In the genomic region with DNA sequence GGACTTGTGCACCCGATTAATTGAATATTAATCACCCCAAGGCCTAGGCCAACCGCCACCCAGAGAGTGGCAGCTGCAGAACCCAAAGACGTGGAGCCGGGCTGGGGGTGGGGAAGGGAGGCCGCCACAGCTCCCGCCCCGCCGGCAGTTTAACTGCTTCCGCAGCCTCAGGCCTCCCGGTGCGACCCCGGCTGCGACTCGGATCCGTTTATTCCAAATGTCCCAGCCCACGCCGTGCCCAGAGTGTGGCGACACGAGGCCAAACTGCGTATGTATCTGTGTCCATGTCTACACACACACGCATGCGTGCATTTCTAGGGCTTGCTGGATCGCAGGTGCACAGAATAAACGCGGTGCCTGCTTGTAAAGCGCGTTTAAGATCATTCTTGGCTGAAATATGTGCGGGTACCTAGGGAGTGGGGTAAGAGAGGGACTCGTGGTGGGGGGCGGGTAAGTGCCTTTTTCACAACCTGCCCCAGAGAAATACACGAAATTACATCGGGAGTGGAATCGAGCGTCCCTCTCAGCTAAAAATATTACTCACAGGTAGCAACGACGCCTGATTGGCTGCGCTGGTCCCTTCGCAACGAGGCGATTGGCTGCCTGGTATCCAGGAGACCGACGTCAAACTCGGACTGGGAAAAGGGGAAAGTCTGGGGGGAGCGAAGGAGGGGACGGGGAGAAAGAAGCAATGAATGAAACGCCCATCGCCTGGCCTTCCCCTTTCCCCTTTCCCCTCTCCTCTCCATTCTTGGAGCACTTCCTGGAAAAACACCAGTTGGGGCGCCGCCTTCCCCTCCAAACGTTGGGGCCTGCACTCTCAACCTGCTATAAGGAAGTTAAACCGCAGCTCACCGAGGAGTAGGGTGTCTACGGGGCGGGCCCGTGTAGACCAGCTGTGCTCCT, we compare ENCODE assay signal across 1 cellular context.
A peak's percentile ranks its signal among the peaks of the same experiment; 100 is the strongest.
TF ChIP-seq lines count a peak whose summit lies in the region.

No MANE protein-coding gene starts in this region.

TF ChIP-seq in HepG2, 621 proteins besides CTCF, POLR2A, EP300 and RAD21 (continued from another document and continues in another):
- TF ChIP-seq ZNF513 (CRISPR knock-in tag; conservative IDR thresholded peaks at IDR 0.05), result 0 out of 2 replicates have a peak, but pooled peaks have one; percentile 79
- no peak; the same call in 1 of the 2 replicates for TF ChIP-seq ZBTB34 (CRISPR knock-in tag; IDR thresholded peaks at IDR 0.05)
- 0 out of 2 replicates have a peak, but pooled peaks have one; percentile 37 for TF ChIP-seq ZNF766 (CRISPR knock-in tag; IDR thresholded peaks at IDR 0.05; ENCODE audit: borderline replicate concordance)
- no peak for TF ChIP-seq ZNF282 (IDR thresholded peaks at IDR 0.05; ENCODE audit: partially characterized antibody)
- TF ChIP-seq MTF2 (CRISPR knock-in tag; IDR thresholded peaks at IDR 0.05; ENCODE audit: borderline replicate concordance), result no peak
- peak; percentile 41; the same call in 1 of the 2 replicates for TF ChIP-seq FOXC1 (CRISPR knock-in tag; IDR thresholded peaks at IDR 0.05; ENCODE audit: borderline replicate concordance)
- TF ChIP-seq HDAC1 (CRISPR knock-in tag; IDR thresholded peaks at IDR 0.05), result peak; percentile 81
- no peak for TF ChIP-seq IKZF1 (IDR thresholded peaks at IDR 0.05)
- TF ChIP-seq RBFOX2 (IDR thresholded peaks at IDR 0.05; ENCODE audit: low read depth, low read length), result peak; percentile 68
- TF ChIP-seq ZNF382 (CRISPR knock-in tag; IDR thresholded peaks at IDR 0.05; ENCODE audit: borderline replicate concordance), result no peak
- TF ChIP-seq MED1 (CRISPR knock-in tag; IDR thresholded peaks at IDR 0.05), result peak; percentile 34
- peak; percentile 25; the same call in 1 of the 2 replicates for TF ChIP-seq ZFP1 (CRISPR knock-in tag; IDR thresholded peaks at IDR 0.05)
- 0 out of 2 replicates have a peak, but pooled peaks have one; percentile 37 for TF ChIP-seq SIX1 (CRISPR knock-in tag; IDR thresholded peaks at IDR 0.05; ENCODE audit: borderline replicate concordance)
- TF ChIP-seq HMGXB3 (CRISPR knock-in tag; IDR thresholded peaks at IDR 0.05; ENCODE audit: borderline replicate concordance), result peak; percentile 69; the same call in 1 of the 2 replicates
- no peak for TF ChIP-seq ZNF460 (CRISPR knock-in tag; IDR thresholded peaks at IDR 0.05; ENCODE audit: borderline replicate concordance)
- no peak for TF ChIP-seq ZNF883 (CRISPR knock-in tag; IDR thresholded peaks at IDR 0.05; ENCODE audit: not compliant biosample characterization)
- TF ChIP-seq AGO2 (optimal IDR thresholded peaks at IDR 0.05; ENCODE audit: low read depth, low read length), result peak; percentile 97
- TF ChIP-seq, protein P1, sequence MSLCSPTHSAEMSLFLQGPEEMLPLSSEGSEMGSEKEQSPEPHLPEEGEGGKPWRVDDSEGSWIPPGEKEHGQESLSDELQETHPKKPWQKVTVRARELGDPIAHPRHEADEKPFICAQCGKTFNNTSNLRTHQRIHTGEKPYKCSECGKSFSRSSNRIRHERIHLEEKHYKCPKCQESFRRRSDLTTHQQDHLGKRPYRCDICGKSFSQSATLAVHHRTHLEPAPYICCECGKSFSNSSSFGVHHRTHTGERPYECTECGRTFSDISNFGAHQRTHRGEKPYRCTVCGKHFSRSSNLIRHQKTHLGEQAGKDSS (CRISPR knock-in tag; IDR thresholded peaks at IDR 0.05; ENCODE audit: borderline replicate concordance, low read depth), result peak; percentile 81; the same call in 1 of the 2 replicates
- no peak for TF ChIP-seq ZNF839 (CRISPR knock-in tag; IDR thresholded peaks at IDR 0.05; ENCODE audit: borderline replicate concordance)
- TF ChIP-seq ZNF746 (CRISPR knock-in tag; IDR thresholded peaks at IDR 0.05), result peak; percentile 77; the same call in 1 of the 2 replicates
- no peak for TF ChIP-seq DPF2 (CRISPR knock-in tag; IDR thresholded peaks at IDR 0.05; ENCODE audit: borderline replicate concordance, low read depth)
- no peak; the same call in 1 of the 2 replicates for TF ChIP-seq FOXK1 (CRISPR knock-in tag; IDR thresholded peaks at IDR 0.05; ENCODE audit: borderline replicate concordance, low read depth)
- TF ChIP-seq ZBTB2 (CRISPR knock-in tag; IDR thresholded peaks at IDR 0.05; ENCODE audit: low read depth), result no peak; the same call in 1 of the 2 replicates
- TF ChIP-seq ZNF550 (CRISPR knock-in tag; IDR thresholded peaks at IDR 0.05; ENCODE audit: borderline replicate concordance), result peak; percentile 87; the same call in 1 of the 2 replicates
- peak; percentile 65 for TF ChIP-seq RBM39 (IDR thresholded peaks at IDR 0.05; ENCODE audit: low read depth, low read length, poor library complexity, severe bottlenecking)
- TF ChIP-seq RFX1 (IDR thresholded peaks at IDR 0.05), result peak; percentile 89
- TF ChIP-seq, protein P2, sequence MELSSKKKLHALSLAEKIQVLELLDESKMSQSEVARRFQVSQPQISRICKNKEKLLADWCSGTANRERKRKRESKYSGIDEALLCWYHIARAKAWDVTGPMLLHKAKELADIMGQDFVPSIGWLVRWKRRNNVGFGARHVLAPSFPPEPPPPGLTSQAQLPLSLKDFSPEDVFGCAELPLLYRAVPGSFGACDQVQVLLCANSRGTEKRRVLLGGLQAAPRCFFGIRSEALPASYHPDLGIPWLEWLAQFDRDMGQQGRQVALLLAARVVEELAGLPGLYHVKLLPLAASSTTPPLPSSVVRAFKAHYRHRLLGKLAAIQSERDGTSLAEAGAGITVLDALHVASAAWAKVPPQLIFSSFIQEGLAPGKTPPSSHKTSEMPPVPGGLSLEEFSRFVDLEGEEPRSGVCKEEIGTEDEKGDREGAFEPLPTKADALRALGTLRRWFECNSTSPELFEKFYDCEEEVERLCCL (CRISPR knock-in tag; IDR thresholded peaks at IDR 0.05; ENCODE audit: borderline replicate concordance), result peak; percentile 75; the same call in 1 of the 2 replicates
- peak; percentile 21; the same call in 1 of the 2 replicates for TF ChIP-seq ZNF788 (CRISPR knock-in tag; IDR thresholded peaks at IDR 0.05; ENCODE audit: borderline replicate concordance)
- TF ChIP-seq ARNT2 (CRISPR knock-in tag; IDR thresholded peaks at IDR 0.05; ENCODE audit: low read depth), result no peak; the same call in 1 of the 2 replicates
- TF ChIP-seq RNF219 (CRISPR knock-in tag; IDR thresholded peaks at IDR 0.05), result 0 out of 2 replicates have a peak, but pooled peaks have one; percentile 44
- TF ChIP-seq CAMTA2 (CRISPR knock-in tag; IDR thresholded peaks at IDR 0.05; ENCODE audit: borderline replicate concordance), result peak; percentile 87; the same call in 1 of the 2 replicates
- TF ChIP-seq NPAS2 (CRISPR knock-in tag; IDR thresholded peaks at IDR 0.05; ENCODE audit: borderline replicate concordance), result no peak
- TF ChIP-seq, protein P3, sequence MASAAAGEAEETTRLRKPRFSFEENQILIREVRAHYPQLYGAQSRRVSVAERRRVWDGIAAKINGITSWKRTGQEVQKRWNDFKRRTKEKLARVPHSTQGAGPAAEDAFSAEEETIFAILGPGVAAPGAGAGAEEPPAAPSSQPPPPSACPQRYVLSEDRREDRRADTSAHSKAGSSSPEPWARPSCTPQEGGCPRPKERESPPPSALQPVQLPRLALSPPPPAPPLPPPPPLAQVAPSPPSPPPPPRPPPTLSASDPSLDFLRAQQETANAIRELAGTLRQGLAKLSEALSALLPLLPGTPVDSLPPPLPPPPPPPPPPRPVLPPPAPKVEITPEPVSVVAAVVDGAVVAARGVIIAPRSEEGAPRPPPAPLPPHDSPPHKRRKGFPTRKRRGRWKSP (CRISPR knock-in tag; IDR thresholded peaks at IDR 0.05), result no peak
- TF ChIP-seq PRDM10 (CRISPR knock-in tag; IDR thresholded peaks at IDR 0.05; ENCODE audit: low read depth), result peak; percentile 97
